In genomic region chr1:158002022-158002629, GRCh38 we compare ENCODE assay signal across 11 cellular contexts. TPM values are rescaled to one million over a fixed set of nuclear protein-coding genes. Genes with fewer than 3 reads are reported as not detected.
A peak's percentile ranks its signal among the peaks of the same experiment; 100 is the strongest.
DNase-seq lines count a peak whose midpoint lies in the region; ATAC-seq and TF ChIP-seq lines count a peak whose summit lies in the region.
"Had no signal": no experiment of that assay in that cellular context is flagged by ENCODE, and none has a peak within 500 bp of the region (broad histone marks: within the 10 kb centered on the region; RNA-seq: fewer than 3 reads in every experiment).

No MANE protein-coding gene starts in this region.

- no peaks in the 10 kb centered on the region for H3K36me3 Mint-ChIP-seq in neural crest cell (ENCODE audit: low read depth)

- no peak for ATAC-seq in left colon
- ATAC-seq: activated CD4-positive, alpha-beta T cell treated with anti-CD3 and anti-CD28 coated beads for 36 hours had no signal

- POLR2A ChIA-PET in A673 (lab: Charles Lee; ENCODE audit: low non-redundant PET) = interaction anchor here (1.2 kb wide), 1 partner anchor 20 kb away, joined by 3 read pairs; no protein-coding TSS in a partner anchor

- peaks cover 86% of the 10 kb centered on the region for H3K4me1 Mint-ChIP-seq in neural crest cell
- H3K4me1 Mint-ChIP-seq: activated CD4-positive, alpha-beta T cell treated with anti-CD3 and anti-CD28 coated beads for 36 hours had no signal

- intact Hi-C loops in A673 (cut with micrococcal nuclease; ENCODE audit: unreplicated experiment) = no loop called here
- intact Hi-C loops in left colon (cut with DNase I, micrococcal nuclease) = no loop called here

- H3K27me3 ChIP-seq in A673 (replicated peaks; ENCODE audit: insufficient read depth, low read depth, low read length, poor library complexity) = no peaks in the 10 kb centered on the region

- peak overlapping the region; percentile 11 for H3K4me3 ChIP-seq in A673 (ENCODE audit: low read depth, low read length, poor library complexity, severe bottlenecking)

- no peaks in the 10 kb centered on the region for H3K9me3 ChIP-seq in A673 (ENCODE audit: low read depth, low read length, poor library complexity, severe bottlenecking)

- no peak for TF ChIP-seq CTCF in A673 (conservative IDR thresholded peaks at IDR 0.05; ENCODE audit: low read depth, low read length)
- TF ChIP-seq CTCF in neural crest cell (conservative IDR thresholded peaks at IDR 0.05) = no peak

- no TSS peak for BruUV-seq in A673 (replicated peaks; lab: Mats Ljungman, UMichigan)

- H3K4me3 Mint-ChIP-seq in neural crest cell = peak overlapping the region; percentile 75
- H3K4me3 Mint-ChIP-seq: activated CD4-positive, alpha-beta T cell treated with anti-CD3 and anti-CD28 coated beads for 36 hours had no signal

- DNase-seq in A673 (ENCODE audit: low spot score) = no peak
- DNase-seq in SK-MEL-5 (ENCODE audit: low read depth, low spot score) = peak; percentile 54
- peak; percentile 53 for DNase-seq in fibroblast of gingiva (ENCODE audit: low read depth)
- no peak for DNase-seq in neural crest cell (ENCODE audit: low read depth, low spot score)
- no peak for DNase-seq in NCI-H2081 (lab: John Stamatoyannopoulos, UW)
- DNase-seq in left colon = no peak
- no peak for DNase-seq in NCI-H2029 (lab: John Stamatoyannopoulos, UW)
- no peak for DNase-seq in activated CD4-positive, alpha-beta T cell treated with anti-CD3 and anti-CD28 coated beads for 4 hours
- DNase-seq: activated CD4-positive, alpha-beta T cell treated with anti-CD3 and anti-CD28 coated beads for 36 hours; amygdala; Kasumi-1 had no signal

- peaks cover 97% of the 10 kb centered on the region for H3K4me1 ChIP-seq in A673 (ENCODE audit: insufficient read depth, low read length, poor library complexity, severe bottlenecking)

- CTCF ChIA-PET in A673 (lab: Charles Lee) = interaction anchor here (0.8 to 1.3 kb wide), 4 partner anchors 10 to 120 kb away, joined by 3 to 4 read pairs (median 3); no protein-coding TSS in a partner anchor

- H3K27me3 Mint-ChIP-seq in neural crest cell (ENCODE audit: low read depth) = no peaks in the 10 kb centered on the region

- H3K9me3 Mint-ChIP-seq in neural crest cell = no peaks in the 10 kb centered on the region

- in situ Hi-C loops in SK-MEL-5 (cut with HindIII; ENCODE audit: low pct_unique_long_range_greater_than_20kb, low sequenced_read_pairs) = no loop called here

- peak overlapping the region; percentile 85 for H3K27ac Mint-ChIP-seq in neural crest cell (ENCODE audit: unreplicated experiment)
- H3K27ac Mint-ChIP-seq: activated CD4-positive, alpha-beta T cell treated with anti-CD3 and anti-CD28 coated beads for 36 hours had no signal

- H3K27ac ChIP-seq in A673 (ENCODE audit: low read depth, low read length, poor library complexity, severe bottlenecking) = peak overlapping the region; percentile 72

- peaks cover 13% of the 10 kb centered on the region for H3K36me3 ChIP-seq in A673 (ENCODE audit: insufficient read depth, low read length, poor library complexity, severe bottlenecking)

RNA-seq across cellular contexts. Expression of gene KIRREL1, which starts 8.7 kb away (rescaled TPM):
- total RNA-seq in A673 (2021) (187 and 211 TPM in 2 replicates), neural crest cell (64.9 and 68.0 TPM in 2 replicates), left colon (1 to 10 TPM; 5.6 to 9.2 TPM)
- total RNA-seq in SK-MEL-5 (2014; rRNA removed; shearing (Covaris generic)) = 22.2 and 27.8 TPM in 2 replicates
- 38.6 and 45.6 TPM in 2 replicates for polyA plus RNA-seq in SK-MEL-5 (2015; cell fraction: cytosol; rRNA removed)
- polyA plus RNA-seq in SK-MEL-5 (2015; cell fraction: nucleus; rRNA removed) = 35.7 and 49.7 TPM in 2 replicates

Comparison
In these comparisons a context has a peak if more than half of its experiments do, and no peak if none do; other contexts are left out.
1. DNase-seq: peak in SK-MEL-5 (single experiment) and fibroblast of gingiva (single experiment); none in A673 (single experiment), neural crest cell (single experiment), NCI-H2081 (0 of 2), left colon (0 of 2), NCI-H2029 (single experiment) and activated CD4-positive, alpha-beta T cell treated with anti-CD3 and anti-CD28 coated beads for 4 hours (0 of 2).